19 cellular contexts compared by ENCODE assay signal in genomic region chr12:52257074-52257551, GRCh38. TPM values are rescaled to one million over a fixed set of nuclear protein-coding genes. Genes with fewer than 3 reads are reported as not detected.
DNase-seq lines count a peak whose midpoint lies in the region; ATAC-seq, FAIRE-seq and TF ChIP-seq lines count a peak whose summit lies in the region.
"Had no signal": no experiment of that assay in that cellular context is flagged by ENCODE, and none has a peak within 500 bp of the region (broad histone marks: within the 10 kb centered on the region; RNA-seq: fewer than 3 reads in every experiment).

No MANE protein-coding gene starts in this region.

- no peak overlapping the region for H3K4me3 ChIP-seq in Panc1 (ENCODE audit: low read depth in 2 of 2, low read length in 2 of 2)
- no peak overlapping the region for H3K4me3 ChIP-seq in naive thymus-derived CD4-positive, alpha-beta T cell (ENCODE audit: low read length)
- no peak overlapping the region for H3K4me3 ChIP-seq in sigmoid colon
- no peak overlapping the region for H3K4me3 ChIP-seq in esophagus muscularis mucosa
- H3K4me3 ChIP-seq: BLaER1 had no signal

- ATAC-seq in Panc1, result no peak
- peak; percentile 42 for ATAC-seq in naive thymus-derived CD4-positive, alpha-beta T cell
- ATAC-seq in activated CD8-positive, alpha-beta T cell treated with anti-CD3 and anti-CD28 coated beads for 36 hours, result no peak

- in situ Hi-C loops in Panc1 (cut with HindIII; ENCODE audit: low pct_unique_long_range_greater_than_20kb, low sequenced_read_pairs), result no loop called here

- H3K27me3 ChIP-seq in Panc1 (ENCODE audit: control insufficient read depth, insufficient read depth, low read length) (no peaks in the 10 kb centered on the region), sigmoid colon (peaks cover 0 to 41% (median 18%) of the 10 kb centered on the region in 3 donors), esophagus muscularis mucosa (peaks cover 0 to 56% (median 17%) of the 10 kb centered on the region in 4 donors)
- H3K27me3 ChIP-seq in naive thymus-derived CD4-positive, alpha-beta T cell (ENCODE audit: control insufficient read depth in 2 of 2, insufficient read depth in 2 of 2, low read length in 2 of 2), result peaks cover 0 to 2% of the 10 kb centered on the region in 2 donors
- H3K27me3 ChIP-seq: BLaER1 had no signal

- no peaks in the 10 kb centered on the region for H3K9me3 Mint-ChIP-seq in activated naive CD4-positive, alpha-beta T cell treated with anti-CD3 and anti-CD28 coated beads, Interleukin-2, amount 10 ng/mL, durations not matched to agents 7 days and 5 days
- peaks cover 0 to 2% (median 0%) of the 10 kb centered on the region in 11 donors for H3K9me3 Mint-ChIP-seq in naive thymus-derived CD4-positive, alpha-beta T cell
- H3K9me3 Mint-ChIP-seq in activated CD8-positive, alpha-beta T cell treated with anti-CD3 and anti-CD28 coated beads for 36 hours, result no peaks in the 10 kb centered on the region

- H3K36me3 ChIP-seq in Panc1 (ENCODE audit: control insufficient read depth, insufficient read depth, low read length), result no peaks in the 10 kb centered on the region
- no peaks in the 10 kb centered on the region for H3K36me3 ChIP-seq in naive thymus-derived CD4-positive, alpha-beta T cell (ENCODE audit: control insufficient read depth in 2 of 3, insufficient read depth in 3 of 3, low read length in 3 of 3)
- H3K36me3 ChIP-seq in sigmoid colon, result no peaks in the 10 kb centered on the region
- no peaks in the 10 kb centered on the region for H3K36me3 ChIP-seq in esophagus muscularis mucosa
- H3K36me3 ChIP-seq: BLaER1 had no signal

- FAIRE-seq in frontal cortex (lab: Jason Lieb, UNC), result no peak
- FAIRE-seq: GM12891, GM19239, H54 had no signal

- H3K4me1 Mint-ChIP-seq in activated naive CD4-positive, alpha-beta T cell treated with anti-CD3 and anti-CD28 coated beads, Interleukin-2, amount 10 ng/mL, durations not matched to agents 7 days and 5 days, result peaks cover 48% of the 10 kb centered on the region
- peaks cover 0 to 52% (median 9%) of the 10 kb centered on the region in 7 donors for H3K4me1 Mint-ChIP-seq in naive thymus-derived CD4-positive, alpha-beta T cell
- H3K4me1 Mint-ChIP-seq in activated CD8-positive, alpha-beta T cell treated with anti-CD3 and anti-CD28 coated beads for 36 hours (ENCODE audit: low read depth), result peaks cover 7% of the 10 kb centered on the region
- H3K4me1 Mint-ChIP-seq: CD4-positive, CD25-positive, alpha-beta regulatory T cell had no signal

- POLR2A ChIA-PET in Panc1 (lab: Charles Lee), result no interaction called here
- POLR2A ChIA-PET in naive thymus-derived CD4-positive, alpha-beta T cell (lab: Charles Lee), result no interaction called here
- POLR2A ChIA-PET in activated CD8-positive, alpha-beta T cell treated with anti-CD3 and anti-CD28 coated beads for 36 hours (lab: Charles Lee), result no interaction called here

- 85 to 88% methylated on average over 4 of the region's 4 CpGs for WGBS in sigmoid colon, 2 donors
- no CpG with 5 or more reads among the region's 4 CpGs for WGBS in esophagus muscularis mucosa

- no peak overlapping the region for H3K27ac Mint-ChIP-seq in activated naive CD4-positive, alpha-beta T cell treated with anti-CD3 and anti-CD28 coated beads, Interleukin-2, amount 10 ng/mL, durations not matched to agents 7 days and 5 days
- H3K27ac Mint-ChIP-seq in naive thymus-derived CD4-positive, alpha-beta T cell, result no peak overlapping the region
- H3K27ac Mint-ChIP-seq in activated CD8-positive, alpha-beta T cell treated with anti-CD3 and anti-CD28 coated beads for 36 hours, result no peak overlapping the region
- H3K27ac Mint-ChIP-seq: CD4-positive, CD25-positive, alpha-beta regulatory T cell had no signal

- no peak overlapping the region for H3K4me3 Mint-ChIP-seq in activated naive CD4-positive, alpha-beta T cell treated with anti-CD3 and anti-CD28 coated beads, Interleukin-2, amount 10 ng/mL, durations not matched to agents 7 days and 5 days
- H3K4me3 Mint-ChIP-seq in naive thymus-derived CD4-positive, alpha-beta T cell, result no peak overlapping the region
- H3K4me3 Mint-ChIP-seq in activated CD8-positive, alpha-beta T cell treated with anti-CD3 and anti-CD28 coated beads for 36 hours, result no peak overlapping the region
- H3K4me3 Mint-ChIP-seq: CD4-positive, CD25-positive, alpha-beta regulatory T cell had no signal

- no TSS peak for BruUV-seq in Panc1 (replicated peaks; lab: Mats Ljungman, UMichigan)

- TF ChIP-seq EP300 in sigmoid colon (IDR thresholded peaks at IDR 0.05) (no peak), esophagus muscularis mucosa (IDR thresholded peaks at IDR 0.05) (no peak)

- DNase-seq in activated naive CD4-positive, alpha-beta T cell treated with anti-CD3 and anti-CD28 coated beads, Interleukin-2, amount 10 ng/mL, durations not matched to agents 7 days and 5 days, result peak; percentile 10
- no peak for DNase-seq in activated naive CD4-positive, alpha-beta T cell treated with anti-CD3 and anti-CD28 coated beads, Interleukin-2, amount 50 U/mL, for 16 hours
- DNase-seq in Panc1 (ENCODE audit: low read depth, low spot score), result no peak
- DNase-seq in naive thymus-derived CD4-positive, alpha-beta T cell, result no peak
- peak; percentile 44 for DNase-seq in sigmoid colon
- no peak for DNase-seq in activated CD8-positive, alpha-beta T cell treated with anti-CD3 and anti-CD28 coated beads for 36 hours
- no peak for DNase-seq in frontal cortex (ENCODE audit: low spot score in 2 of 2)
- DNase-seq in esophagus muscularis mucosa (ENCODE audit: extremely low spot score), result no peak
- DNase-seq: AML-193; CD4-positive, CD25-positive, alpha-beta regulatory T cell; DMS79; IMR-90 had no signal

- H3K27ac ChIP-seq in Panc1 (ENCODE audit: low read length) (peak overlapping the region; percentile 51), sigmoid colon (no peak overlapping the region), esophagus muscularis mucosa (replicated peaks in 1 of 4) (no peak overlapping the region)
- no peak overlapping the region for H3K27ac ChIP-seq in naive thymus-derived CD4-positive, alpha-beta T cell (ENCODE audit: low read depth, low read length)
- H3K27ac ChIP-seq: 22Rv1, BLaER1 had no signal

- TF ChIP-seq POLR2A in sigmoid colon (IDR thresholded peaks at IDR 0.05) (no peak), esophagus muscularis mucosa (IDR thresholded peaks at IDR 0.05; ENCODE audit: low read depth) (no peak)

- H3K4me1 ChIP-seq in Panc1 (ENCODE audit: control insufficient read depth, insufficient read depth, low read length), result no peaks in the 10 kb centered on the region
- H3K4me1 ChIP-seq in naive thymus-derived CD4-positive, alpha-beta T cell (ENCODE audit: control insufficient read depth in 2 of 2, insufficient read depth in 2 of 2, low read length in 2 of 2), result no peaks in the 10 kb centered on the region
- peaks cover 0 to 13% (median 8%) of the 10 kb centered on the region in 4 donors for H3K4me1 ChIP-seq in sigmoid colon
- H3K4me1 ChIP-seq in esophagus muscularis mucosa, result peaks cover 4 to 10% (median 9%) of the 10 kb centered on the region in 4 donors

- H3K36me3 Mint-ChIP-seq in activated naive CD4-positive, alpha-beta T cell treated with anti-CD3 and anti-CD28 coated beads, Interleukin-2, amount 10 ng/mL, durations not matched to agents 7 days and 5 days, result peaks cover 5% of the 10 kb centered on the region
- peaks cover 0 to 34% (median 0%) of the 10 kb centered on the region in 5 donors for H3K36me3 Mint-ChIP-seq in naive thymus-derived CD4-positive, alpha-beta T cell
- no peaks in the 10 kb centered on the region for H3K36me3 Mint-ChIP-seq in activated CD8-positive, alpha-beta T cell treated with anti-CD3 and anti-CD28 coated beads for 36 hours (ENCODE audit: low read depth)
- H3K36me3 Mint-ChIP-seq: CD4-positive, CD25-positive, alpha-beta regulatory T cell had no signal

- intact Hi-C loops in Panc1 (cut with micrococcal nuclease; ENCODE audit: unreplicated experiment) (no loop called here), sigmoid colon (cut with DNase I) (no loop called here), esophagus muscularis mucosa (cut with DNase I) (no loop called here)
- intact Hi-C loops in naive thymus-derived CD4-positive, alpha-beta T cell (cut with micrococcal nuclease), result no loop called here
- intact Hi-C loops in activated CD8-positive, alpha-beta T cell treated with anti-CD3 and anti-CD28 coated beads for 36 hours (cut with micrococcal nuclease), result loop anchor here (2.0 kb wide), 1 partner anchor 16 kb away; no protein-coding TSS in a partner anchor

- CTCF ChIA-PET in activated naive CD4-positive, alpha-beta T cell treated with anti-CD3 and anti-CD28 coated beads, Interleukin-2, amount 10 ng/mL, durations not matched to agents 7 days and 5 days (lab: Charles Lee), result no interaction called here
- CTCF ChIA-PET in Panc1 (lab: Charles Lee), result interaction anchor here (0.9 to 1.4 kb wide), 2 partner anchors 13 to 19 kb away, joined by 3 read pairs; no protein-coding TSS in a partner anchor
- CTCF ChIA-PET in naive thymus-derived CD4-positive, alpha-beta T cell (lab: Charles Lee), result no interaction called here
- CTCF ChIA-PET in activated CD8-positive, alpha-beta T cell treated with anti-CD3 and anti-CD28 coated beads for 36 hours (lab: Charles Lee), result interaction anchor here (1.4 to 1.5 kb wide), 2 partner anchors 20 to 22 kb away, joined by 3 to 7 read pairs; no protein-coding TSS in a partner anchor

- H3K27me3 Mint-ChIP-seq in activated naive CD4-positive, alpha-beta T cell treated with anti-CD3 and anti-CD28 coated beads, Interleukin-2, amount 10 ng/mL, durations not matched to agents 7 days and 5 days, result peaks cover 89% of the 10 kb centered on the region
- H3K27me3 Mint-ChIP-seq in naive thymus-derived CD4-positive, alpha-beta T cell, result peaks cover 51 to 74% (median 62%) of the 10 kb centered on the region in 5 donors
- peaks cover 55% of the 10 kb centered on the region for H3K27me3 Mint-ChIP-seq in activated CD8-positive, alpha-beta T cell treated with anti-CD3 and anti-CD28 coated beads for 36 hours

- H3K9me3 ChIP-seq in Panc1 (ENCODE audit: control insufficient read depth, insufficient read depth, low read depth, low read length) (no peaks in the 10 kb centered on the region), sigmoid colon (no peaks in the 10 kb centered on the region), esophagus muscularis mucosa (no peaks in the 10 kb centered on the region)
- no peaks in the 10 kb centered on the region for H3K9me3 ChIP-seq in naive thymus-derived CD4-positive, alpha-beta T cell (ENCODE audit: control insufficient read depth in 2 of 3, low read length in 3 of 3)

- TF ChIP-seq CTCF in Panc1 (IDR thresholded peaks at IDR 0.05) (no peak), sigmoid colon (IDR thresholded peaks at IDR 0.05) (no peak), esophagus muscularis mucosa (IDR thresholded peaks at IDR 0.05) (no peak)
- no peak for TF ChIP-seq CTCF in activated CD8-positive, alpha-beta T cell treated with anti-CD3 and anti-CD28 coated beads for 36 hours (IDR thresholded peaks at IDR 0.05)

RNA-seq across cellular contexts. Expression of gene KRT86, which starts 17.3 kb away (rescaled TPM):
- 1.1 TPM for total RNA-seq in Panc1 (2021; ENCODE audit: unreplicated experiment)
- polyA plus RNA-seq in Panc1 (2012; ENCODE audit: insufficient read length), result 1.2 TPM
- total RNA-seq in naive thymus-derived CD4-positive, alpha-beta T cell, result 1 to 10 TPM in 1 of 5 experiments, under 1 TPM in 1, not detected in 3; 0.13 to 1.5 TPM
- not detected for polyA plus RNA-seq in naive thymus-derived CD4-positive, alpha-beta T cell
- total RNA-seq in sigmoid colon, result not detected
- under 1 TPM in 2 of 3 donors, not detected in 1; 0.25 to 0.60 TPM for polyA plus RNA-seq in sigmoid colon
- not detected for total RNA-seq in activated CD8-positive, alpha-beta T cell treated with anti-CD3 and anti-CD28 coated beads for 36 hours
- under 0.01 TPM for total RNA-seq in frontal cortex
- total RNA-seq in esophagus muscularis mucosa, result under 1 TPM in 2 of 4 donors, not detected in 2; 0.29 to 0.33 TPM
- total RNA-seq: CD4-positive, CD25-positive, alpha-beta regulatory T cell; G401; IMR-90 had no signal
- polyA plus RNA-seq: IMR-90 had no signal

RNA-seq across cellular contexts. Expression of gene KRT7, which starts 24.1 kb away (rescaled TPM):
- 16.8 TPM for total RNA-seq in Panc1 (2021; ENCODE audit: unreplicated experiment)
- 19.1 TPM for polyA plus RNA-seq in Panc1 (2012; ENCODE audit: insufficient read length)
- total RNA-seq in naive thymus-derived CD4-positive, alpha-beta T cell, result 10 to 100 TPM in 1 of 5 experiments, not detected in 4; 36.1 TPM
- polyA plus RNA-seq in naive thymus-derived CD4-positive, alpha-beta T cell, result not detected
- total RNA-seq in sigmoid colon, result 1 to 10 TPM in 1 of 4 donors, under 1 TPM in 1, not detected in 2; 0.27 to 3.2 TPM
- 10 to 100 TPM in 1 of 3 donors, 1 to 10 TPM in 2; 1.2 to 12.0 (median 2.4) TPM for polyA plus RNA-seq in sigmoid colon
- total RNA-seq in activated CD8-positive, alpha-beta T cell treated with anti-CD3 and anti-CD28 coated beads for 36 hours, result 1 to 10 TPM; 2.1 to 3.1 TPM
- not detected for total RNA-seq in frontal cortex
- total RNA-seq in esophagus muscularis mucosa, result 1 to 10 TPM in 3 of 4 donors, under 1 TPM in 1; 0.83 to 8.4 (median 4.5) TPM
- total RNA-seq: CD4-positive, CD25-positive, alpha-beta regulatory T cell; G401 had no signal

RNA-seq across cellular contexts. Expression of gene KRT81, which starts 34.2 kb away (rescaled TPM):
- 0.90 TPM for total RNA-seq in Panc1 (2021; ENCODE audit: unreplicated experiment)
- 0.88 TPM for polyA plus RNA-seq in Panc1 (2012; ENCODE audit: insufficient read length)
- total RNA-seq in naive thymus-derived CD4-positive, alpha-beta T cell, result under 1 TPM in 2 of 5 experiments, not detected in 3; 0.15 to 0.21 TPM
- polyA plus RNA-seq in naive thymus-derived CD4-positive, alpha-beta T cell, result not detected
- total RNA-seq in sigmoid colon, result under 1 TPM in 1 of 4 donors, not detected in 3; 0.14 TPM
- polyA plus RNA-seq in sigmoid colon, result under 1 TPM in 1 of 3 donors, not detected in 2; 0.17 TPM
- total RNA-seq in activated CD8-positive, alpha-beta T cell treated with anti-CD3 and anti-CD28 coated beads for 36 hours, result not detected
- not detected for total RNA-seq in frontal cortex
- total RNA-seq in esophagus muscularis mucosa, result under 1 TPM in 2 of 4 donors, not detected in 2; 0.19 to 0.42 TPM
- total RNA-seq: CD4-positive, CD25-positive, alpha-beta regulatory T cell; G401; HT-29 had no signal
- polyA plus RNA-seq: CD4-positive, CD25-positive, alpha-beta regulatory T cell had no signal

Comparison
In these comparisons a context has a peak if more than half of its experiments do, and no peak if none do; other contexts are left out.
1. DNase-seq: peak in activated naive CD4-positive, alpha-beta T cell treated with anti-CD3 and anti-CD28 coated beads, Interleukin-2, amount 10 ng/mL, durations not matched to agents 7 days and 5 days (single experiment) and sigmoid colon (single experiment); none in activated naive CD4-positive, alpha-beta T cell treated with anti-CD3 and anti-CD28 coated beads, Interleukin-2, amount 50 U/mL, for 16 hours (single experiment), Panc1 (single experiment), naive thymus-derived CD4-positive, alpha-beta T cell (0 of 9), activated CD8-positive, alpha-beta T cell treated with anti-CD3 and anti-CD28 coated beads for 36 hours (single experiment), frontal cortex (0 of 2) and esophagus muscularis mucosa (single experiment).
2. CTCF ChIA-PET loops: an anchor here in Panc1 (0.9 to 1.4 kb wide) and activated CD8-positive, alpha-beta T cell treated with anti-CD3 and anti-CD28 coated beads for 36 hours (1.4 to 1.5 kb wide); none called in activated naive CD4-positive, alpha-beta T cell treated with anti-CD3 and anti-CD28 coated beads, Interleukin-2, amount 10 ng/mL, durations not matched to agents 7 days and 5 days and naive thymus-derived CD4-positive, alpha-beta T cell.